In the genomic region with DNA sequence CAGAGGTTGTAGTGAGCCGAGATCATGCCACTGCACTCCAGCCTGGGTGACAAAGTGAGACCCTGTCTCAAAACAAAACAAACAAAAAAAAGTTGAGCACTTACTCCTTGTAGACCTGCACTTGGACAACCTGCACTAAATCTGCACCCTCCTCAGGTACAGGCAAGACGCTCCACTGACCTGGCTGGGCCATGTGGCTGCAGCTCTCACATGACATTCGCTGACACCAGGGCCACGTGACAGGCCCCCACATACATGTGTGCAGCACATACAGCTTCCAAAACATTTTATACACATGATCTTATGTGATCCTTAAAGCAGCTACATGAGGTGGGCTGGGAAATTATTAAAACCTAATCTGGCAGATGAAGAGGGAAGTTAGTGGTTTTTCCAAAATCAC, we compare ENCODE assay signal across 16 cellular contexts.
DNase-seq lines count a peak whose midpoint lies in the region; ATAC-seq, FAIRE-seq and TF ChIP-seq lines count a peak whose summit lies in the region.
"Had no signal": no experiment of that assay in that cellular context is flagged by ENCODE, and none has a peak within 500 bp of the region (broad histone marks: within the 10 kb centered on the region; RNA-seq: fewer than 3 reads in every experiment).

No MANE protein-coding gene starts in this region.

- peaks cover 71% of the 10 kb centered on the region for H3K36me3 Mint-ChIP-seq in nephron progenitor cell (ENCODE audit: low read depth)

- H3K4me3 ChIP-seq in cardiac muscle cell (no peak overlapping the region), K562 (no peak overlapping the region), aorta (ENCODE audit: low read length in 2 of 2) (no peak overlapping the region)
- H3K4me3 ChIP-seq: GM23248, HAP-1 had no signal

- no peaks in the 10 kb centered on the region for H3K27me3 Mint-ChIP-seq in nephron progenitor cell (ENCODE audit: low read depth, poor library complexity)
- H3K27me3 Mint-ChIP-seq: CD4-positive, alpha-beta T cell had no signal

- TF ChIP-seq POLR2A in K562 (conservative IDR thresholded peaks at IDR 0.05), result no peak

- no peaks in the 10 kb centered on the region for H4K20me1 ChIP-seq in K562 (replicated peaks; ENCODE audit: control insufficient read depth, insufficient read depth, low read length)

- H3K27me3 ChIP-seq in cardiac muscle cell (no peaks in the 10 kb centered on the region), K562 (ENCODE audit: control insufficient read depth in 2 of 2, insufficient read depth in 2 of 2, low read length in 2 of 2) (peaks cover 0 to 12% of the 10 kb centered on the region in 2 experiments; a peak in 2 of 5 replicates), aorta (ENCODE audit: control insufficient read depth in 1 of 2, insufficient read depth in 2 of 2, low read length in 1 of 2) (no peaks in the 10 kb centered on the region)

- intact Hi-C loops in cardiac septum (cut with DNase I), result no loop called here
- intact Hi-C loops in K562 (cut with micrococcal nuclease), result no loop called here
- intact Hi-C loops in aorta (cut with DNase I), result no loop called here

- H3K4me3 Mint-ChIP-seq in nephron progenitor cell, result no peak overlapping the region
- H3K4me3 Mint-ChIP-seq: CD4-positive, alpha-beta T cell had no signal

- H3K4me2 ChIP-seq in K562 (ENCODE audit: insufficient read depth, low read length), result no peak overlapping the region

- FAIRE-seq in K562 (lab: Jason Lieb, UNC), result no peak
- FAIRE-seq: A204.1, GM12891, GM19239 had no signal

- in situ Hi-C loops in K562 (cut with MboI), result no loop called here

- no peak for TF ChIP-seq EP300 in K562 (IDR thresholded peaks at IDR 0.05; ENCODE audit: low read length)

- POLR2A ChIA-PET in K562 (lab: Yijun Ruan, JAX), result interaction anchor here (1.3 kb wide), 1 partner anchor 36 kb away, joined by 4 read pairs; no protein-coding TSS in a partner anchor

- TF ChIP-seq RAD21 in K562 (CRISPR knock-in tag; conservative IDR thresholded peaks at IDR 0.05 in 1 of 2, IDR thresholded peaks at IDR 0.05 in 1 of 2), result no peak

- DNase-seq in cardiac muscle cell (ENCODE audit: low read depth in 1 of 2, low spot score in 1 of 2) (no peak), cardiac septum (ENCODE audit: low spot score) (no peak), K562 (ENCODE audit: extremely low read depth in 1 of 4, low spot score in 3 of 4) (no peak), nephron progenitor cell (no peak), aorta (no peak), kidney glomerular epithelial cell (lab: John Stamatoyannopoulos, UW) (no peak)
- DNase-seq: ACHN; CD4-positive, alpha-beta T cell; DND-41; EL; GM23248 had no signal

- TF ChIP-seq CTCF in cardiac muscle cell (IDR thresholded peaks at IDR 0.05; ENCODE audit: low read depth, low read length) (no peak), K562 (IDR thresholded peaks at IDR 0.05 in 2 of 3, conservative IDR thresholded peaks at IDR 0.05 in 1 of 3; ENCODE audit: insufficient read depth in 2 of 3, low read depth in 1 of 3, low read length in 3 of 3) (no peak), nephron progenitor cell (IDR thresholded peaks at IDR 0.05) (no peak)

- CTCF ChIA-PET in K562 (lab: Yijun Ruan, JAX; ENCODE audit: low intra/inter-chr PET ratio), result no interaction called here

- 45% methylated on average over 4 of the region's 4 CpGs for WGBS in K562 (ENCODE audit: insufficient coverage, low coverage, missing lambda C conversion rate)
- WGBS in aorta, 2 donors, result 91 to 92% methylated on average over 4 of the region's 4 CpGs

- no peak overlapping the region for H2AFZ ChIP-seq in K562 (ENCODE audit: low read depth, low read length)
- H2AFZ ChIP-seq: GM23248 had no signal

- H3K9me3 ChIP-seq in cardiac muscle cell (ENCODE audit: low read depth) (no peaks in the 10 kb centered on the region), K562 (replicated peaks; ENCODE audit: control insufficient read depth, insufficient read depth, low read depth, low read length) (no peaks in the 10 kb centered on the region), aorta (ENCODE audit: control insufficient read depth, low read length) (no peaks in the 10 kb centered on the region)
- H3K9me3 ChIP-seq: HAP-1 had no signal

- ATAC-seq in K562 (no peak), aorta (ENCODE audit: low FRiP score) (no peak)

- peak overlapping the region; percentile 83 for H3K27ac Mint-ChIP-seq in nephron progenitor cell
- H3K27ac Mint-ChIP-seq: CD4-positive, alpha-beta T cell had no signal

- BruUV-seq in K562 (replicated peaks; lab: Mats Ljungman, UMichigan), result no TSS peak

- peaks cover 60% of the 10 kb centered on the region for H3K4me1 Mint-ChIP-seq in nephron progenitor cell

- H3K4me1 ChIP-seq in cardiac muscle cell (ENCODE audit: low read depth), result peaks cover 21% of the 10 kb centered on the region
- peaks cover 0 to 6% of the 10 kb centered on the region in 2 experiments; a peak in 2 of 5 replicates for H3K4me1 ChIP-seq in K562 (replicated peaks in 1 of 2; ENCODE audit: control insufficient read depth in 2 of 2, insufficient read depth in 2 of 2, low read length in 2 of 2)
- no peaks in the 10 kb centered on the region for H3K4me1 ChIP-seq in aorta (ENCODE audit: control insufficient read depth in 1 of 2, insufficient read depth in 2 of 2, low read length in 2 of 2)
- H3K4me1 ChIP-seq: HAP-1 had no signal

- no peaks in the 10 kb centered on the region for H3K9me3 Mint-ChIP-seq in nephron progenitor cell
- H3K9me3 Mint-ChIP-seq: CD4-positive, alpha-beta T cell had no signal

- no peak overlapping the region for H3K9ac ChIP-seq in K562 (ENCODE audit: insufficient read depth in 1 of 2, low read depth in 2 of 2, low read length in 2 of 2)
- H3K9ac ChIP-seq: GM23248 had no signal

- H3K79me2 ChIP-seq in K562 (ENCODE audit: control insufficient read depth, insufficient read depth, low read length), result no peaks in the 10 kb centered on the region

- H3K27ac ChIP-seq in cardiac muscle cell (peak overlapping the region; percentile 29), K562 (ENCODE audit: extremely low read depth, low read depth, low read length) (no peak overlapping the region), aorta (ENCODE audit: low read depth in 1 of 2, low read length in 2 of 2) (no peak overlapping the region)
- H3K27ac ChIP-seq: C4-2B, GM23248 had no signal

- H3K36me3 ChIP-seq in cardiac muscle cell, result no peaks in the 10 kb centered on the region
- H3K36me3 ChIP-seq in K562 (ENCODE audit: control insufficient read depth, insufficient read depth, low read length), result no peaks in the 10 kb centered on the region
- H3K36me3 ChIP-seq in aorta (ENCODE audit: control insufficient read depth in 1 of 2, insufficient read depth in 2 of 2, low read length in 1 of 2), result peaks cover 2 to 3% of the 10 kb centered on the region in 2 donors
- H3K36me3 ChIP-seq: HAP-1 had no signal

- H3K9me1 ChIP-seq in K562 (ENCODE audit: control insufficient read depth, insufficient read depth, low read length), result no peaks in the 10 kb centered on the region

TF ChIP-seq in K562, 482 proteins besides CTCF, POLR2A, EP300 and RAD21 (continues in another document):
- TF ChIP-seq MEF2D (tag; conservative IDR thresholded peaks at IDR 0.05; ENCODE audit: low read depth) (no peak), RAD51 (IDR thresholded peaks at IDR 0.05; ENCODE audit: borderline replicate concordance, low read depth) (peak; percentile 72), USF1 (CRISPR knock-in tag; IDR thresholded peaks at IDR 0.05) (peak; percentile 54), SAP30 (IDR thresholded peaks at IDR 0.05; ENCODE audit: borderline replicate concordance, insufficient read depth, low read depth, low read length, poor library complexity, severe bottlenecking) (no peak), ZNF77 (CRISPR knock-in tag; IDR thresholded peaks at IDR 0.05) (no peak), ARID1B (IDR thresholded peaks at IDR 0.05) (no peak), HEY1 (CRISPR knock-in tag; IDR thresholded peaks at IDR 0.05; ENCODE audit: borderline replicate concordance) (no peak), CBFA2T2 (conservative IDR thresholded peaks at IDR 0.05) (peak; percentile 43; the same call in 1 of the 2 replicates), ZNF75A (CRISPR knock-in tag; IDR thresholded peaks at IDR 0.05) (no peak), TRIM28 (IDR thresholded peaks at IDR 0.05) (no peak)
- TF ChIP-seq, protein P1, sequence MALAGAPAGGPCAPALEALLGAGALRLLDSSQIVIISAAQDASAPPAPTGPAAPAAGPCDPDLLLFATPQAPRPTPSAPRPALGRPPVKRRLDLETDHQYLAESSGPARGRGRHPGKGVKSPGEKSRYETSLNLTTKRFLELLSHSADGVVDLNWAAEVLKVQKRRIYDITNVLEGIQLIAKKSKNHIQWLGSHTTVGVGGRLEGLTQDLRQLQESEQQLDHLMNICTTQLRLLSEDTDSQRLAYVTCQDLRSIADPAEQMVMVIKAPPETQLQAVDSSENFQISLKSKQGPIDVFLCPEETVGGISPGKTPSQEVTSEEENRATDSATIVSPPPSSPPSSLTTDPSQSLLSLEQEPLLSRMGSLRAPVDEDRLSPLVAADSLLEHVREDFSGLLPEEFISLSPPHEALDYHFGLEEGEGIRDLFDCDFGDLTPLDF (CRISPR knock-in tag; IDR thresholded peaks at IDR 0.05), result no peak
- TF ChIP-seq, protein P2, sequence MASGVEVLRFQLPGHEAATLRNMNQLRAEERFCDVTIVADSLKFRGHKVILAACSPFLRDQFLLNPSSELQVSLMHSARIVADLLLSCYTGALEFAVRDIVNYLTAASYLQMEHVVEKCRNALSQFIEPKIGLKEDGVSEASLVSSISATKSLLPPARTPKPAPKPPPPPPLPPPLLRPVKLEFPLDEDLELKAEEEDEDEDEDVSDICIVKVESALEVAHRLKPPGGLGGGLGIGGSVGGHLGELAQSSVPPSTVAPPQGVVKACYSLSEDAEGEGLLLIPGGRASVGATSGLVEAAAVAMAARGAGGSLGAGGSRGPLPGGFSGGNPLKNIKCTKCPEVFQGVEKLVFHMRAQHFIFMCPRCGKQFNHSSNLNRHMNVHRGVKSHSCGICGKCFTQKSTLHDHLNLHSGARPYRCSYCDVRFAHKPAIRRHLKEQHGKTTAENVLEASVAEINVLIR (CRISPR knock-in tag; IDR thresholded peaks at IDR 0.05), result no peak
- TF ChIP-seq, protein P3, sequence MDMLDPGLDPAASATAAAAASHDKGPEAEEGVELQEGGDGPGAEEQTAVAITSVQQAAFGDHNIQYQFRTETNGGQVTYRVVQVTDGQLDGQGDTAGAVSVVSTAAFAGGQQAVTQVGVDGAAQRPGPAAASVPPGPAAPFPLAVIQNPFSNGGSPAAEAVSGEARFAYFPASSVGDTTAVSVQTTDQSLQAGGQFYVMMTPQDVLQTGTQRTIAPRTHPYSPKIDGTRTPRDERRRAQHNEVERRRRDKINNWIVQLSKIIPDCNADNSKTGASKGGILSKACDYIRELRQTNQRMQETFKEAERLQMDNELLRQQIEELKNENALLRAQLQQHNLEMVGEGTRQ (CRISPR knock-in tag; IDR thresholded peaks at IDR 0.05), result peak; percentile 70
